ENCODE assay signal across 1 cellular context in the genomic region with DNA sequence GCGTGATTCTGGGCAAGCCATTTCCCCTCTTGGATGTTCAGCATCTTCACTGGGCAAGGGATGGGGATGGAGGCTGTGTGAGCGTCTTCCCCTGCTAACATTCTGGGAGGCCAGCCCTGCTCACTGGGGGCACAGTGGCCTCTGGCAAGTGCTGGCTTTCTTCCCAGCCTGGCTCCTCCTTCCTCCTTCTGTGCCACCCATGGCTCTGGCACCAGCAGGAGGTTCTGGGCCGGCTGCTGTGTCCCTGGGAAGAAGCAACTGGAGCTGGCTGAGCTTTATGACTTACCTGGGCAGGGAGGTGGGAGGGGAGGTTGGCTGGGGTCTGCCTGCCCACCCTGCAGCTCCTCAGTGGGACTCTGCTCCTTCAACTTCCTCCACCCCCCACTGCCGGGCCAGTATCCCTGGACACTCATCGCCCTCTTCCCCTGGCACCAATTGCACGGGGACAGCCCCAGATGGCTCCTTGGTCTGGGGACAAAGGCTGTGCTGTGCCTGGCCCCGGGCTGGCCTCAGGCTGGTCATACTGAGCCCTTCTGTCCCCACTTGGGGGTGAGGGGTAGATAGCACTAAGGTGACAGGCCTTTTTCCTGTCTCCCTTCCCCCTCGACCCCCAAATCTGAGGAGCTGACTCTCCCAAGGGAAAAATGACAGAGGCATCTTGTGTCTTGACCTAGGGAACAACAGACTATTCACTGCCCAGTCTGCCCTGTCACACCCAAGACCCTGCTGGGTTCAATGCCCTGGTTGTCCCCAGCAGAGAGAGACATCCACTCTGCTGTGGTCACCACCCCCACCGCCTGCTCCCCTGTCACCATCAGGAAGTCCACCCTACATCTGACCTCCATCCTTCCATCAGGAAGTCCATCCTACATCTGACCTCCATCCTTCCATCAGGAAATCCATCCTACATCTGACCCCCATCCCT.
TF ChIP-seq lines count a peak whose summit lies in the region.

No MANE protein-coding gene starts in this region.

TF ChIP-seq in WTC11, 78 proteins besides CTCF, POLR2A, EP300 and RAD21 (continued from another document):
- TF ChIP-seq, protein P1, sequence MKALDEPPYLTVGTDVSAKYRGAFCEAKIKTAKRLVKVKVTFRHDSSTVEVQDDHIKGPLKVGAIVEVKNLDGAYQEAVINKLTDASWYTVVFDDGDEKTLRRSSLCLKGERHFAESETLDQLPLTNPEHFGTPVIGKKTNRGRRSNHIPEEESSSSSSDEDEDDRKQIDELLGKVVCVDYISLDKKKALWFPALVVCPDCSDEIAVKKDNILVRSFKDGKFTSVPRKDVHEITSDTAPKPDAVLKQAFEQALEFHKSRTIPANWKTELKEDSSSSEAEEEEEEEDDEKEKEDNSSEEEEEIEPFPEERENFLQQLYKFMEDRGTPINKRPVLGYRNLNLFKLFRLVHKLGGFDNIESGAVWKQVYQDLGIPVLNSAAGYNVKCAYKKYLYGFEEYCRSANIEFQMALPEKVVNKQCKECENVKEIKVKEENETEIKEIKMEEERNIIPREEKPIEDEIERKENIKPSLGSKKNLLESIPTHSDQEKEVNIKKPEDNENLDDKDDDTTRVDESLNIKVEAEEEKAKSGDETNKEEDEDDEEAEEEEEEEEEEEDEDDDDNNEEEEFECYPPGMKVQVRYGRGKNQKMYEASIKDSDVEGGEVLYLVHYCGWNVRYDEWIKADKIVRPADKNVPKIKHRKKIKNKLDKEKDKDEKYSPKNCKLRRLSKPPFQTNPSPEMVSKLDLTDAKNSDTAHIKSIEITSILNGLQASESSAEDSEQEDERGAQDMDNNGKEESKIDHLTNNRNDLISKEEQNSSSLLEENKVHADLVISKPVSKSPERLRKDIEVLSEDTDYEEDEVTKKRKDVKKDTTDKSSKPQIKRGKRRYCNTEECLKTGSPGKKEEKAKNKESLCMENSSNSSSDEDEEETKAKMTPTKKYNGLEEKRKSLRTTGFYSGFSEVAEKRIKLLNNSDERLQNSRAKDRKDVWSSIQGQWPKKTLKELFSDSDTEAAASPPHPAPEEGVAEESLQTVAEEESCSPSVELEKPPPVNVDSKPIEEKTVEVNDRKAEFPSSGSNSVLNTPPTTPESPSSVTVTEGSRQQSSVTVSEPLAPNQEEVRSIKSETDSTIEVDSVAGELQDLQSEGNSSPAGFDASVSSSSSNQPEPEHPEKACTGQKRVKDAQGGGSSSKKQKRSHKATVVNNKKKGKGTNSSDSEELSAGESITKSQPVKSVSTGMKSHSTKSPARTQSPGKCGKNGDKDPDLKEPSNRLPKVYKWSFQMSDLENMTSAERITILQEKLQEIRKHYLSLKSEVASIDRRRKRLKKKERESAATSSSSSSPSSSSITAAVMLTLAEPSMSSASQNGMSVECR (CRISPR knock-in tag; IDR thresholded peaks at IDR 0.05; ENCODE audit: borderline replicate concordance): no peak
- TF ChIP-seq, protein P2, sequence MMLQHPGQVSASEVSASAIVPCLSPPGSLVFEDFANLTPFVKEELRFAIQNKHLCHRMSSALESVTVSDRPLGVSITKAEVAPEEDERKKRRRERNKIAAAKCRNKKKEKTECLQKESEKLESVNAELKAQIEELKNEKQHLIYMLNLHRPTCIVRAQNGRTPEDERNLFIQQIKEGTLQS (CRISPR knock-in tag; conservative IDR thresholded peaks at IDR 0.05): no peak
- no peak for TF ChIP-seq TP53 (CRISPR knock-in tag; IDR thresholded peaks at IDR 0.05)
- no peak for TF ChIP-seq OVOL2 (CRISPR knock-in tag; IDR thresholded peaks at IDR 0.05; ENCODE audit: borderline replicate concordance)
- TF ChIP-seq, protein P3, sequence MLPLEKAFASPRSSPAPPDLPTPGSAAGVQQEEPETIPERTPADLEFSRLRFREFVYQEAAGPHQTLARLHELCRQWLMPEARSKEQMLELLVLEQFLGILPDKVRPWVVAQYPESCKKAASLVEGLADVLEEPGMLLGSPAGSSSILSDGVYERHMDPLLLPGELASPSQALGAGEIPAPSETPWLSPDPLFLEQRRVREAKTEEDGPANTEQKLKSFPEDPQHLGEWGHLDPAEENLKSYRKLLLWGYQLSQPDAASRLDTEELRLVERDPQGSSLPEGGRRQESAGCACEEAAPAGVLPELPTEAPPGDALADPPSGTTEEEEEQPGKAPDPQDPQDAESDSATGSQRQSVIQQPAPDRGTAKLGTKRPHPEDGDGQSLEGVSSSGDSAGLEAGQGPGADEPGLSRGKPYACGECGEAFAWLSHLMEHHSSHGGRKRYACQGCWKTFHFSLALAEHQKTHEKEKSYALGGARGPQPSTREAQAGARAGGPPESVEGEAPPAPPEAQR (CRISPR knock-in tag; IDR thresholded peaks at IDR 0.05): no peak
- TF ChIP-seq CREM (CRISPR knock-in tag; IDR thresholded peaks at IDR 0.05): no peak
- no peak for TF ChIP-seq ZNF232 (CRISPR knock-in tag; IDR thresholded peaks at IDR 0.05)
- TF ChIP-seq, protein P4, sequence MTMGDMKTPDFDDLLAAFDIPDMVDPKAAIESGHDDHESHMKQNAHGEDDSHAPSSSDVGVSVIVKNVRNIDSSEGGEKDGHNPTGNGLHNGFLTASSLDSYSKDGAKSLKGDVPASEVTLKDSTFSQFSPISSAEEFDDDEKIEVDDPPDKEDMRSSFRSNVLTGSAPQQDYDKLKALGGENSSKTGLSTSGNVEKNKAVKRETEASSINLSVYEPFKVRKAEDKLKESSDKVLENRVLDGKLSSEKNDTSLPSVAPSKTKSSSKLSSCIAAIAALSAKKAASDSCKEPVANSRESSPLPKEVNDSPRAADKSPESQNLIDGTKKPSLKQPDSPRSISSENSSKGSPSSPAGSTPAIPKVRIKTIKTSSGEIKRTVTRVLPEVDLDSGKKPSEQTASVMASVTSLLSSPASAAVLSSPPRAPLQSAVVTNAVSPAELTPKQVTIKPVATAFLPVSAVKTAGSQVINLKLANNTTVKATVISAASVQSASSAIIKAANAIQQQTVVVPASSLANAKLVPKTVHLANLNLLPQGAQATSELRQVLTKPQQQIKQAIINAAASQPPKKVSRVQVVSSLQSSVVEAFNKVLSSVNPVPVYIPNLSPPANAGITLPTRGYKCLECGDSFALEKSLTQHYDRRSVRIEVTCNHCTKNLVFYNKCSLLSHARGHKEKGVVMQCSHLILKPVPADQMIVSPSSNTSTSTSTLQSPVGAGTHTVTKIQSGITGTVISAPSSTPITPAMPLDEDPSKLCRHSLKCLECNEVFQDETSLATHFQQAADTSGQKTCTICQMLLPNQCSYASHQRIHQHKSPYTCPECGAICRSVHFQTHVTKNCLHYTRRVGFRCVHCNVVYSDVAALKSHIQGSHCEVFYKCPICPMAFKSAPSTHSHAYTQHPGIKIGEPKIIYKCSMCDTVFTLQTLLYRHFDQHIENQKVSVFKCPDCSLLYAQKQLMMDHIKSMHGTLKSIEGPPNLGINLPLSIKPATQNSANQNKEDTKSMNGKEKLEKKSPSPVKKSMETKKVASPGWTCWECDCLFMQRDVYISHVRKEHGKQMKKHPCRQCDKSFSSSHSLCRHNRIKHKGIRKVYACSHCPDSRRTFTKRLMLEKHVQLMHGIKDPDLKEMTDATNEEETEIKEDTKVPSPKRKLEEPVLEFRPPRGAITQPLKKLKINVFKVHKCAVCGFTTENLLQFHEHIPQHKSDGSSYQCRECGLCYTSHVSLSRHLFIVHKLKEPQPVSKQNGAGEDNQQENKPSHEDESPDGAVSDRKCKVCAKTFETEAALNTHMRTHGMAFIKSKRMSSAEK (CRISPR knock-in tag; IDR thresholded peaks at IDR 0.05; ENCODE audit: borderline replicate concordance): no peak
